In the genomic region with DNA sequence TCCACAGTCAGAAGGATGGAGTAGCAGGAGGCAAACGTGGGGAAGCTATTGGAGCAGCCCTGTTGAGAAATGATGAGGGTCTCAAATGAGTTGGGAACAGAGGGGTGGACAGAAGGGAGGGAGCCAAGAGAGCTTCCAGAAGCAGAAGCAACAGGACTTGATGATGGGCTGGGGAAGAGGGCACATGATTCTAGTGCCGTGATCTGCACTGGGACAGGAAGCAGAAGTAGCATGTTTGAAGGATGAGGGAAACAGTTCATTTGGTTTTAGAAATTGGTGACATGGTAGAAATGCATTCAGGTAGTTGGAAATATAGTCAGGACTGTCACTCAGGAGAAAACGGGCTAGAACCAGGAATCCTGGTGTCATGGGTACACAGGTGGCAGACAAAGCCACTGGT, we compare ENCODE assay signal across 18 cellular contexts. TPM values are rescaled to one million over a fixed set of nuclear protein-coding genes. Genes with fewer than 3 reads are reported as not detected.
"Had no signal": no experiment of that assay in that cellular context is flagged by ENCODE, and none has a peak within 500 bp of the region (broad histone marks: within the 10 kb centered on the region; RNA-seq: fewer than 3 reads in every experiment).

No MANE protein-coding gene starts in this region.

- FAIRE-seq: TTC549 had no signal

- H3K36me3 ChIP-seq: prostate gland had no signal

- H3K27ac ChIP-seq: prostate gland had no signal

- H3K4me3 ChIP-seq: prostate gland had no signal

- ATAC-seq: activated T-helper 17 cell treated with anti-CD3 and anti-CD28 coated beads, Interleukin-2, amount 50 U/mL, for 72 hours; SK-N-SH treated with all-trans-retinoic acid at 6 μM for 48 hours had no signal

- H3K27me3 Mint-ChIP-seq: activated B cell treated with CpG ODN at 0.5 μM for 24 hours had no signal

- H3K27ac Mint-ChIP-seq: activated B cell treated with CpG ODN at 0.5 μM for 24 hours; activated CD4-positive, alpha-beta T cell treated with anti-CD3 and anti-CD28 coated beads, Interleukin-2, amount 10 ng/mL, durations not matched to agents 7 days and 5 days; activated naive CD4-positive, alpha-beta T cell treated with anti-CD3 and anti-CD28 coated beads for 36 hours; activated T-helper 17 cell treated with anti-CD3 and anti-CD28 coated beads, Interleukin-2, amount 50 U/mL, for 72 hours; nephron; T-helper 1 cell treated with Interleukin-12 subunit alpha and Interleukin-12 subunit beta and Interleukin-4 antibody, amounts not matched to agents 30 μg/mL and 1 μg/mL, for 36 hours had no signal

- H3K9me3 Mint-ChIP-seq: T-helper 1 cell treated with Interleukin-12 subunit alpha and Interleukin-12 subunit beta and Interleukin-4 antibody, amounts not matched to agents 30 μg/mL and 1 μg/mL, for 36 hours had no signal

- H3K4me1 ChIP-seq: prostate gland had no signal

- DNase-seq: activated B cell treated with CpG ODN at 0.5 μM for 24 hours; activated CD4-positive, alpha-beta T cell treated with anti-CD3 and anti-CD28 coated beads, Interleukin-2, amount 10 ng/mL, durations not matched to agents 7 days and 5 days; activated CD8-positive, alpha-beta memory T cell treated with anti-CD3 and anti-CD28 coated beads for 24 hours; activated naive CD4-positive, alpha-beta T cell treated with anti-CD3 and anti-CD28 coated beads for 36 hours; activated T-cell treated with anti-CD3 and anti-CD28 coated beads for 4 hours; central memory CD4-positive, alpha-beta T cell; cortex of kidney; effector memory CD4-positive, alpha-beta T cell; mesendoderm; occipital lobe; stimulated activated CD4-positive, alpha-beta T cell treated with anti-CD3 and anti-CD28 coated beads, Interleukin-15, amount 100 ng/mL, for 24 hours; stimulated activated CD4-positive, alpha-beta T cell treated with anti-CD3 and anti-CD28 coated beads, Interleukin-4, amount 100 ng/mL, for 24 hours had no signal

- H3K4me1 Mint-ChIP-seq: activated CD4-positive, alpha-beta T cell treated with anti-CD3 and anti-CD28 coated beads, Interleukin-2, amount 10 ng/mL, durations not matched to agents 7 days and 5 days; activated T-helper 17 cell treated with anti-CD3 and anti-CD28 coated beads, Interleukin-2, amount 50 U/mL, for 72 hours had no signal

- H3K9me3 ChIP-seq: prostate gland had no signal

- H3K4me3 Mint-ChIP-seq: activated B cell treated with CpG ODN at 0.5 μM for 24 hours; activated CD4-positive, alpha-beta T cell treated with anti-CD3 and anti-CD28 coated beads, Interleukin-2, amount 10 ng/mL, durations not matched to agents 7 days and 5 days; activated naive CD4-positive, alpha-beta T cell treated with anti-CD3 and anti-CD28 coated beads for 36 hours; activated T-helper 17 cell treated with anti-CD3 and anti-CD28 coated beads, Interleukin-2, amount 50 U/mL, for 72 hours; nephron; T-helper 1 cell treated with Interleukin-12 subunit alpha and Interleukin-12 subunit beta and Interleukin-4 antibody, amounts not matched to agents 30 μg/mL and 1 μg/mL, for 36 hours had no signal

RNA-seq across cellular contexts. Expression of a gene that starts 19.4 kb away (rescaled TPM):
- total RNA-seq: activated B cell treated with CpG ODN at 0.5 μM for 24 hours; activated CD4-positive, alpha-beta T cell treated with anti-CD3 and anti-CD28 coated beads, Interleukin-2, amount 10 ng/mL, durations not matched to agents 7 days and 5 days; activated naive CD4-positive, alpha-beta T cell treated with anti-CD3 and anti-CD28 coated beads for 36 hours had no signal
